In genomic region chr19:29527500-29528328, GRCh38 we compare ENCODE assay signal across 9 cellular contexts. TPM values are rescaled to one million over a fixed set of nuclear protein-coding genes. Genes with fewer than 3 reads are reported as not detected.
DNase-seq lines count a peak whose midpoint lies in the region; ATAC-seq and TF ChIP-seq lines count a peak whose summit lies in the region.
"Had no signal": no experiment of that assay in that cellular context is flagged by ENCODE, and none has a peak within 500 bp of the region (broad histone marks: within the 10 kb centered on the region; RNA-seq: fewer than 3 reads in every experiment).

No MANE protein-coding gene starts in this region.

- H3K36me3 ChIP-seq in CD8-positive, alpha-beta T cell (ENCODE audit: insufficient read depth, low read length): no peaks in the 10 kb centered on the region
- no peaks in the 10 kb centered on the region for H3K36me3 ChIP-seq in HUES64 (ENCODE audit: insufficient read depth, low read length)
- H3K36me3 ChIP-seq in ectodermal cell (ENCODE audit: control insufficient read depth, insufficient read depth, low read length): no peaks in the 10 kb centered on the region

- H3K9me3 Mint-ChIP-seq in CD8-positive, alpha-beta T cell: no peaks in the 10 kb centered on the region

- WGBS in HUES64: 24% methylated on average over 31 of the region's 31 CpGs
- 26 to 27% methylated on average over 31 of the region's 31 CpGs for WGBS in ectodermal cell, 2 experiments

- no peak for ATAC-seq in CD8-positive, alpha-beta T cell

- peaks cover 21% of the 10 kb centered on the region for H3K4me1 ChIP-seq in CD8-positive, alpha-beta T cell (ENCODE audit: insufficient read depth, low read length)
- H3K4me1 ChIP-seq in HUES64 (ENCODE audit: insufficient read depth, low read length) (0 out of 2 replicates have a peak, but pooled peaks cover 2% of the 10 kb centered on the region), ectodermal cell (ENCODE audit: control insufficient read depth, insufficient read depth, low read length) (peaks cover 20% of the 10 kb centered on the region)

- peaks cover 53% of the 10 kb centered on the region for H3K27me3 Mint-ChIP-seq in CD8-positive, alpha-beta T cell (ENCODE audit: low read depth)

- H3K9ac ChIP-seq in HUES64 (ENCODE audit: low read depth, low read length): no peak overlapping the region

- POLR2A ChIA-PET in CD8-positive, alpha-beta T cell (lab: Charles Lee): no interaction called here

- H3K36me3 Mint-ChIP-seq in CD8-positive, alpha-beta T cell: no peaks in the 10 kb centered on the region

- intact Hi-C loops in CD8-positive, alpha-beta T cell (cut with DNase I, micrococcal nuclease): no loop called here
- intact Hi-C loops in posterior vena cava (cut with DNase I): loop anchor here in 1 of 2 donors (10.0 kb wide), 1 partner anchor 243 kb away; no protein-coding TSS in a partner anchor

- H3K27ac Mint-ChIP-seq in CD8-positive, alpha-beta T cell: no peak overlapping the region

- H3K27ac ChIP-seq in CD8-positive, alpha-beta T cell (ENCODE audit: low read depth, low read length): no peak overlapping the region
- H3K27ac ChIP-seq in HUES64 (ENCODE audit: low read depth, low read length) (no peak overlapping the region), ectodermal cell (ENCODE audit: insufficient read depth, low read depth, low read length, poor library complexity, severe bottlenecking) (no peak overlapping the region)

- H3K9me3 ChIP-seq in CD8-positive, alpha-beta T cell (ENCODE audit: low read length): no peaks in the 10 kb centered on the region
- H3K9me3 ChIP-seq in HUES64 (ENCODE audit: insufficient read depth, low read depth, low read length) (0 out of 2 replicates have a peak, but pooled peaks cover 4% of the 10 kb centered on the region), ectodermal cell (ENCODE audit: control insufficient read depth, low read length) (no peaks in the 10 kb centered on the region)

- no peak overlapping the region for H3K4me3 ChIP-seq in CD8-positive, alpha-beta T cell (ENCODE audit: low read depth, low read length)
- H3K4me3 ChIP-seq in HUES64 (ENCODE audit: low read length) (peak overlapping the region; percentile 49), ectodermal cell (ENCODE audit: insufficient read depth, low read depth, low read length) (peak overlapping the region; percentile 47)

- DNase-seq in CD8-positive, alpha-beta T cell: no peak
- DNase-seq in posterior vena cava (ENCODE audit: low spot score) (peak; percentile 46), NCI-H1417 treated with DMSO at 0.1 percent for 48 hours (lab: John Stamatoyannopoulos, UW) (no peak), kidney glomerular epithelial cell (lab: John Stamatoyannopoulos, UW) (no peak), NCI-H1048 (lab: John Stamatoyannopoulos, UW) (no peak)
- DNase-seq in stimulated activated CD4-positive, alpha-beta T cell treated with anti-CD3 and anti-CD28 coated beads, Interleukin-12 subunit alpha, Interleukin-12 subunit beta, amount 100 ng/mL, for 4 hours: no peak

- H3K4me3 Mint-ChIP-seq in CD8-positive, alpha-beta T cell: peak overlapping the region; percentile 66

- H3K4me1 Mint-ChIP-seq in CD8-positive, alpha-beta T cell (ENCODE audit: low read depth): peaks cover 26% of the 10 kb centered on the region

- CTCF ChIA-PET in CD8-positive, alpha-beta T cell (lab: Charles Lee): no interaction called here

- TF ChIP-seq CTCF in CD8-positive, alpha-beta T cell (IDR thresholded peaks at IDR 0.05): no peak

- peaks cover 14% of the 10 kb centered on the region for H3K27me3 ChIP-seq in CD8-positive, alpha-beta T cell (ENCODE audit: insufficient read depth, low read length)
- H3K27me3 ChIP-seq in HUES64 (ENCODE audit: insufficient read depth, low read length): peaks cover 97% of the 10 kb centered on the region
- H3K27me3 ChIP-seq in ectodermal cell (ENCODE audit: control insufficient read depth, insufficient read depth, low read length, poor library complexity, severe bottlenecking): peaks cover 91% of the 10 kb centered on the region

RNA-seq across cellular contexts. Expression of gene VSTM2B, which starts 1.9 kb away (rescaled TPM):
- not detected for total RNA-seq in CD8-positive, alpha-beta T cell
- polyA plus RNA-seq in HUES64 (2013, experiment 1 of 2): 0.25 TPM
- polyA plus RNA-seq in HUES64 (2013, experiment 2 of 2): 0.51 TPM
- 1.2 TPM for polyA plus RNA-seq in ectodermal cell (2013, experiment 1 of 4)
- 1.0 TPM for polyA plus RNA-seq in ectodermal cell (2013, experiment 2 of 4)
- 2.2 TPM for polyA plus RNA-seq in ectodermal cell (2013, experiment 3 of 4)
- 1.5 TPM for polyA plus RNA-seq in ectodermal cell (2013, experiment 4 of 4)
- not detected for total RNA-seq in posterior vena cava
- total RNA-seq: left ventricle myocardium superior had no signal
